ENCODE assay signal across 8 cellular contexts in genomic region chr2:215828528-215829184, GRCh38.
A peak's percentile ranks its signal among the peaks of the same experiment; 100 is the strongest.
DNase-seq lines count a peak whose midpoint lies in the region; ATAC-seq, FAIRE-seq and TF ChIP-seq lines count a peak whose summit lies in the region.

No MANE protein-coding gene starts in this region.

- H3K27ac ChIP-seq in HL-60 (replicated peaks), result no peak overlapping the region
- no peak overlapping the region for H3K27ac ChIP-seq in K562 (ENCODE audit: extremely low read depth, low read depth, low read length)
- no peak overlapping the region for H3K27ac ChIP-seq in thoracic aorta

- FAIRE-seq in RCC 7860 (lab: Jason Lieb, UNC) (no peak), K562 (lab: Jason Lieb, UNC) (peak; percentile 57)

- H3K9me3 ChIP-seq in K562 (replicated peaks; ENCODE audit: control insufficient read depth, insufficient read depth, low read depth, low read length), result peaks cover 5% of the 10 kb centered on the region; the same call in 1 of the 2 replicates
- no peaks in the 10 kb centered on the region for H3K9me3 ChIP-seq in thoracic aorta

- no peaks in the 10 kb centered on the region for H3K9me1 ChIP-seq in K562 (ENCODE audit: control insufficient read depth, insufficient read depth, low read length)

- ATAC-seq in GM21515 (IDR thresholded peaks at IDR 0.05; ENCODE audit: unreplicated experiment) (peak; percentile 90), K562 (peak; percentile 74), thoracic aorta (ENCODE audit: insufficient number of reproducible peaks, low FRiP score, low read depth) (no peak)

- TF ChIP-seq POLR2A in K562 (conservative IDR thresholded peaks at IDR 0.05), result no peak

- peak; percentile 47 for TF ChIP-seq CTCF in HL-60 (IDR thresholded peaks at IDR 0.05; ENCODE audit: insufficient read depth, low read length)
- TF ChIP-seq CTCF in K562 (IDR thresholded peaks at IDR 0.05 in 2 of 3, conservative IDR thresholded peaks at IDR 0.05 in 1 of 3; ENCODE audit: insufficient read depth in 2 of 3, low read depth in 1 of 3, low read length in 3 of 3), result peak; percentile 57 to 69 (median 65)
- TF ChIP-seq CTCF in thoracic aorta (IDR thresholded peaks at IDR 0.05), result peak; percentile 36

- DNase-seq in NCI-H2081 (lab: John Stamatoyannopoulos, UW), result peak; percentile 43 to 56
- DNase-seq in NCI-H2081 treated with DMSO at 0.1 percent for 48 hours (lab: John Stamatoyannopoulos, UW), result no peak
- DNase-seq in HL-60 (ENCODE audit: low read depth in 1 of 2, low spot score in 1 of 2), result peak; percentile 44 to 77
- DNase-seq in RCC 7860 (ENCODE audit: low spot score), result peak; percentile 53
- DNase-seq in K562 (ENCODE audit: extremely low read depth in 1 of 4, low spot score in 3 of 4), result peak; percentile 28 to 74 (median 42)
- peak; percentile 73 for DNase-seq in kidney tubule cell (ENCODE audit: low spot score)
- no peak for DNase-seq in thoracic aorta (ENCODE audit: low spot score)

- H3K4me3 ChIP-seq in HL-60 (replicated peaks; ENCODE audit: insufficient read depth, low read length) (no peak overlapping the region), K562 (no peak overlapping the region), thoracic aorta (no peak overlapping the region)

- H2AFZ ChIP-seq in K562 (ENCODE audit: low read depth, low read length), result peak overlapping the region; percentile 59; the same call in 1 of the 2 replicates

- no peaks in the 10 kb centered on the region for H3K27me3 ChIP-seq in HL-60 (ENCODE audit: insufficient read depth, poor library complexity, severe bottlenecking)
- H3K27me3 ChIP-seq in K562 (ENCODE audit: control insufficient read depth in 2 of 2, insufficient read depth in 2 of 2, low read length in 2 of 2), result no peaks in the 10 kb centered on the region
- H3K27me3 ChIP-seq in thoracic aorta (replicated peaks; ENCODE audit: insufficient read depth), result no peaks in the 10 kb centered on the region

- H3K79me2 ChIP-seq in K562 (ENCODE audit: control insufficient read depth, insufficient read depth, low read length), result no peaks in the 10 kb centered on the region

- CTCF ChIA-PET in K562 (lab: Yijun Ruan, JAX; ENCODE audit: low intra/inter-chr PET ratio), result no interaction called here

- POLR2A ChIA-PET in K562 (lab: Yijun Ruan, JAX), result interaction anchor here (0.7 kb wide), 1 partner anchor 184 kb away, joined by 3 read pairs; no protein-coding TSS in a partner anchor

- H3K9ac ChIP-seq in K562 (ENCODE audit: insufficient read depth in 1 of 2, low read depth in 2 of 2, low read length in 2 of 2), result no peak overlapping the region

- in situ Hi-C loops in K562 (cut with MboI), result no loop called here

- BruUV-seq in K562 (replicated peaks; lab: Mats Ljungman, UMichigan), result no TSS peak

- TF ChIP-seq RAD21 in K562 (CRISPR knock-in tag; conservative IDR thresholded peaks at IDR 0.05 in 1 of 2, IDR thresholded peaks at IDR 0.05 in 1 of 2), result peak; percentile 56 to 65

- 44% methylated on average over 8 of the region's 10 CpGs for WGBS in K562 (ENCODE audit: insufficient coverage, low coverage, missing lambda C conversion rate)

- intact Hi-C loops in K562 (cut with micrococcal nuclease), result loop anchor here (1.0 to 10.0 kb wide), 2 partner anchors 114 to 208 kb away; no protein-coding TSS in a partner anchor

- H3K4me1 ChIP-seq in K562 (replicated peaks in 1 of 2; ENCODE audit: control insufficient read depth in 2 of 2, insufficient read depth in 2 of 2, low read length in 2 of 2) (peaks cover 6 to 31% of the 10 kb centered on the region in 2 experiments; a peak in 3 of 5 replicates), thoracic aorta (ENCODE audit: control insufficient read depth in 1 of 2, low read depth in 2 of 2) (peaks cover 24 to 62% of the 10 kb centered on the region in 2 donors)

- no peaks in the 10 kb centered on the region; the same call in 2 of the 3 replicates for H3K36me3 ChIP-seq in K562 (ENCODE audit: control insufficient read depth, insufficient read depth, low read length)
- no peaks in the 10 kb centered on the region for H3K36me3 ChIP-seq in thoracic aorta

- TF ChIP-seq EP300 in K562 (IDR thresholded peaks at IDR 0.05; ENCODE audit: low read length), result no peak

- H4K20me1 ChIP-seq in K562 (replicated peaks; ENCODE audit: control insufficient read depth, insufficient read depth, low read length), result no peaks in the 10 kb centered on the region

- H3K4me2 ChIP-seq in K562 (ENCODE audit: insufficient read depth, low read length), result no peak overlapping the region

TF ChIP-seq in K562, 482 proteins besides CTCF, POLR2A, EP300 and RAD21 (continues in another document):
- 0 out of 2 replicates have a peak, but pooled peaks have one; percentile 37 for TF ChIP-seq PTRF (tag; IDR thresholded peaks at IDR 0.05)
- no peak for TF ChIP-seq ZNF253 (CRISPR knock-in tag; conservative IDR thresholded peaks at IDR 0.05)
- TF ChIP-seq ZKSCAN1 (IDR thresholded peaks at IDR 0.05; ENCODE audit: low read depth, low read length), result no peak
- no peak for TF ChIP-seq PHF21A (IDR thresholded peaks at IDR 0.05; ENCODE audit: borderline replicate concordance, low read depth)
- 0 out of 2 replicates have a peak, but pooled peaks have one; percentile 24 for TF ChIP-seq SMARCA4 (IDR thresholded peaks at IDR 0.05)
- 0 out of 2 replicates have a peak, but pooled peaks have one; percentile 2 for TF ChIP-seq SPI1 (IDR thresholded peaks at IDR 0.05; ENCODE audit: borderline replicate concordance, low read depth, low read length)
- TF ChIP-seq RBM17 (IDR thresholded peaks at IDR 0.05; ENCODE audit: borderline replicate concordance, low read depth, low read length), result no peak
- TF ChIP-seq MEF2A (IDR thresholded peaks at IDR 0.05; ENCODE audit: control insufficient read depth, low read depth, low read length), result no peak
- 0 out of 4 replicates have a peak, but pooled peaks of 1 of the 2 experiments have one; percentile 34 for TF ChIP-seq MAZ (CRISPR knock-in tag; conservative IDR thresholded peaks at IDR 0.05 in 1 of 2, IDR thresholded peaks at IDR 0.05 in 1 of 2)
- TF ChIP-seq TAF9B (IDR thresholded peaks at IDR 0.05; ENCODE audit: partially characterized antibody), result no peak
- no peak for TF ChIP-seq U2AF1 (optimal IDR thresholded peaks at IDR 0.05; ENCODE audit: low read depth, low read length)
- TF ChIP-seq NBN (IDR thresholded peaks at IDR 0.05; ENCODE audit: low read depth), result no peak
- no peak for TF ChIP-seq ZNF277 (CRISPR knock-in tag; IDR thresholded peaks at IDR 0.05; ENCODE audit: borderline replicate concordance)
- TF ChIP-seq ARNT (IDR thresholded peaks at IDR 0.05), result no peak
- TF ChIP-seq, protein P1, sequence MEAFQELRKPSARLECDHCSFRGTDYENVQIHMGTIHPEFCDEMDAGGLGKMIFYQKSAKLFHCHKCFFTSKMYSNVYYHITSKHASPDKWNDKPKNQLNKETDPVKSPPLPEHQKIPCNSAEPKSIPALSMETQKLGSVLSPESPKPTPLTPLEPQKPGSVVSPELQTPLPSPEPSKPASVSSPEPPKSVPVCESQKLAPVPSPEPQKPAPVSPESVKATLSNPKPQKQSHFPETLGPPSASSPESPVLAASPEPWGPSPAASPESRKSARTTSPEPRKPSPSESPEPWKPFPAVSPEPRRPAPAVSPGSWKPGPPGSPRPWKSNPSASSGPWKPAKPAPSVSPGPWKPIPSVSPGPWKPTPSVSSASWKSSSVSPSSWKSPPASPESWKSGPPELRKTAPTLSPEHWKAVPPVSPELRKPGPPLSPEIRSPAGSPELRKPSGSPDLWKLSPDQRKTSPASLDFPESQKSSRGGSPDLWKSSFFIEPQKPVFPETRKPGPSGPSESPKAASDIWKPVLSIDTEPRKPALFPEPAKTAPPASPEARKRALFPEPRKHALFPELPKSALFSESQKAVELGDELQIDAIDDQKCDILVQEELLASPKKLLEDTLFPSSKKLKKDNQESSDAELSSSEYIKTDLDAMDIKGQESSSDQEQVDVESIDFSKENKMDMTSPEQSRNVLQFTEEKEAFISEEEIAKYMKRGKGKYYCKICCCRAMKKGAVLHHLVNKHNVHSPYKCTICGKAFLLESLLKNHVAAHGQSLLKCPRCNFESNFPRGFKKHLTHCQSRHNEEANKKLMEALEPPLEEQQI (IDR thresholded peaks at IDR 0.05), result peak; percentile 56; the same call in 1 of the 2 replicates
- no peak for TF ChIP-seq ATF7 (IDR thresholded peaks at IDR 0.05)
- TF ChIP-seq ZBTB7A (IDR thresholded peaks at IDR 0.05; ENCODE audit: borderline replicate concordance, control insufficient read depth, low read depth, low read length), result no peak
- no peak for TF ChIP-seq PML (IDR thresholded peaks at IDR 0.05; ENCODE audit: low read length)
- TF ChIP-seq ZNF354B (CRISPR knock-in tag; IDR thresholded peaks at IDR 0.05), result no peak
- TF ChIP-seq ZNF311 (CRISPR knock-in tag; IDR thresholded peaks at IDR 0.05), result no peak
- TF ChIP-seq CXXC5 (CRISPR knock-in tag; IDR thresholded peaks at IDR 0.05), result 0 out of 2 replicates have a peak, but pooled peaks have one; percentile 16
- peak in 1 of 2 experiments; percentile 16; a peak in 1 of 4 replicates for TF ChIP-seq RCOR1 (IDR thresholded peaks at IDR 0.05; ENCODE audit: borderline replicate concordance in 1 of 2, low read depth in 2 of 2, low read length in 2 of 2)
- no peak for TF ChIP-seq MAX (CRISPR knock-in tag; IDR thresholded peaks at IDR 0.05)
- no peak for TF ChIP-seq RBM14 (IDR thresholded peaks at IDR 0.05; ENCODE audit: borderline replicate concordance, insufficient read depth, low read depth, low read length)
- TF ChIP-seq EWSR1 (IDR thresholded peaks at IDR 0.05; ENCODE audit: borderline replicate concordance, low read depth, partially characterized antibody), result no peak
- TF ChIP-seq HNRNPH1 (optimal IDR thresholded peaks at IDR 0.05; ENCODE audit: low read depth, low read length), result no peak
- TF ChIP-seq ERF (CRISPR knock-in tag; IDR thresholded peaks at IDR 0.05), result no peak

Comparison
In these comparisons a context has a peak if more than half of its experiments do, and no peak if none do; other contexts are left out.
1. DNase-seq: peak in NCI-H2081 (2 of 2), HL-60 (2 of 2), RCC 7860 (single experiment), K562 (4 of 4) and kidney tubule cell (single experiment); none in NCI-H2081 treated with DMSO at 0.1 percent for 48 hours (single experiment) and thoracic aorta (single experiment).
2. Peak in every context shown above with its lines, with median percentiles within 50 percentile points of each other: CTCF ChIP-seq.